9 cellular contexts compared by ENCODE assay signal in the genomic region with DNA sequence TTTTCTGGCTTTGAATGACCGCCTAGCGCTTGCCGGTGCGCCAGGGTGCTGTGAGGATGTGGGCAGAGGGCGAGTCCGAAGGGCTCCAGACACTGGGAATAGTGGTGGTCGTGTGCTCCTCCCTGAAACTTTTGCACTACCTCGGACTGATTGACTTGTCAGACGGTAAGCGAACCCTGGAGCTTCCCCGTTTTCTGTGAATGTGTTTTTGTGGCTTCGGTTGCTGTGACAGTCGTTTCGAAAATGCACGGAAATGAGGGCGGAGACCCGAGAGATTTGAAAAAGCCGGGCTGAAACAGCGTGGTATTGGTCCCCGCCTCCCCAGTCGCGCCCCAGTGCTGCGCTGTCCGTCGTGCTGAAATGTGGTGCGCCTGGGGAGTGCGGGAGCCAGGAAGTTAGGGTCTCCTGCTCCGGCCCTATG.
DNase-seq lines count a peak whose midpoint lies in the region; ATAC-seq, FAIRE-seq and TF ChIP-seq lines count a peak whose summit lies in the region.
"Had no signal": no experiment of that assay in that cellular context is flagged by ENCODE, and none has a peak within 500 bp of the region (broad histone marks: within the 10 kb centered on the region; RNA-seq: fewer than 3 reads in every experiment).

No MANE protein-coding gene starts in this region.

- H3K9me3 ChIP-seq in A673 (ENCODE audit: low read depth, low read length, poor library complexity, severe bottlenecking) (no peaks in the 10 kb centered on the region), iPS-18a (ENCODE audit: control insufficient read depth, low read depth, low read length) (no peaks in the 10 kb centered on the region)

- H3K27ac Mint-ChIP-seq in activated T-helper 1 cell treated with anti-CD3 and anti-CD28 coated beads, Interleukin-12 subunit alpha, Interleukin-12 subunit beta, Interleukin-2, Interleukin-4 antibody, amounts not matched to agents 30 ng/mL and 10 ng/mL and 1 ng/mL, durations not matched to agents 14 hours and 24 hours and 36 hours, result no peak overlapping the region

- no peak overlapping the region for H3K9ac ChIP-seq in iPS-18a (ENCODE audit: low read length)

- FAIRE-seq in GM19239 (lab: Jason Lieb, UNC) (no peak), HTR-8/SVneo (lab: Jason Lieb, UNC) (no peak)
- FAIRE-seq: colon had no signal

- CTCF ChIA-PET in A673 (lab: Charles Lee), result no interaction called here

- H3K9me3 Mint-ChIP-seq in activated T-helper 1 cell treated with anti-CD3 and anti-CD28 coated beads, Interleukin-12 subunit alpha, Interleukin-12 subunit beta, Interleukin-2, Interleukin-4 antibody, amounts not matched to agents 30 ng/mL and 10 ng/mL and 1 ng/mL, durations not matched to agents 14 hours and 24 hours and 36 hours, result no peaks in the 10 kb centered on the region

- no peaks in the 10 kb centered on the region for H3K4me1 ChIP-seq in A673 (ENCODE audit: insufficient read depth, low read length, poor library complexity, severe bottlenecking)
- no peaks in the 10 kb centered on the region for H3K4me1 ChIP-seq in iPS-18a (ENCODE audit: control insufficient read depth, low read depth, low read length)

- H3K27ac ChIP-seq in A673 (ENCODE audit: low read depth, low read length, poor library complexity, severe bottlenecking), result no peak overlapping the region
- no peak overlapping the region for H3K27ac ChIP-seq in iPS-18a (ENCODE audit: low read length)

- H3K4me3 ChIP-seq in A673 (ENCODE audit: low read depth, low read length, poor library complexity, severe bottlenecking), result no peak overlapping the region
- peak overlapping the region; percentile 59 for H3K4me3 ChIP-seq in iPS-18a (ENCODE audit: low read length)

- no peaks in the 10 kb centered on the region for H3K36me3 Mint-ChIP-seq in activated T-helper 1 cell treated with anti-CD3 and anti-CD28 coated beads, Interleukin-12 subunit alpha, Interleukin-12 subunit beta, Interleukin-2, Interleukin-4 antibody, amounts not matched to agents 30 ng/mL and 10 ng/mL and 1 ng/mL, durations not matched to agents 14 hours and 24 hours and 36 hours (ENCODE audit: low read depth)

- intact Hi-C loops in A673 (cut with micrococcal nuclease; ENCODE audit: unreplicated experiment), result no loop called here
- intact Hi-C loops in activated T-helper 1 cell treated with anti-CD3 and anti-CD28 coated beads, Interleukin-12 subunit alpha, Interleukin-12 subunit beta, Interleukin-2, Interleukin-4 antibody, amounts not matched to agents 30 ng/mL and 10 ng/mL and 1 ng/mL, durations not matched to agents 14 hours and 24 hours and 36 hours (cut with micrococcal nuclease), result no loop called here

- POLR2A ChIA-PET in A673 (lab: Charles Lee; ENCODE audit: low non-redundant PET), result no interaction called here

- TF ChIP-seq CTCF in A673 (conservative IDR thresholded peaks at IDR 0.05; ENCODE audit: low read depth, low read length), result no peak

- no TSS peak for BruUV-seq in A673 (replicated peaks; lab: Mats Ljungman, UMichigan)

- H3K27me3 ChIP-seq in A673 (replicated peaks; ENCODE audit: insufficient read depth, low read depth, low read length, poor library complexity) (peaks cover 61% of the 10 kb centered on the region), iPS-18a (ENCODE audit: control insufficient read depth, insufficient read depth, low read length) (peaks cover 48% of the 10 kb centered on the region)

- H3K4me3 Mint-ChIP-seq in activated T-helper 1 cell treated with anti-CD3 and anti-CD28 coated beads, Interleukin-12 subunit alpha, Interleukin-12 subunit beta, Interleukin-2, Interleukin-4 antibody, amounts not matched to agents 30 ng/mL and 10 ng/mL and 1 ng/mL, durations not matched to agents 14 hours and 24 hours and 36 hours, result peak overlapping the region; percentile 24

- H3K27me3 Mint-ChIP-seq in activated T-helper 1 cell treated with anti-CD3 and anti-CD28 coated beads, Interleukin-12 subunit alpha, Interleukin-12 subunit beta, Interleukin-2, Interleukin-4 antibody, amounts not matched to agents 30 ng/mL and 10 ng/mL and 1 ng/mL, durations not matched to agents 14 hours and 24 hours and 36 hours (ENCODE audit: insufficient read depth), result peaks cover 29% of the 10 kb centered on the region

- H3K36me3 ChIP-seq in A673 (ENCODE audit: insufficient read depth, low read length, poor library complexity, severe bottlenecking), result no peaks in the 10 kb centered on the region
- no peaks in the 10 kb centered on the region for H3K36me3 ChIP-seq in iPS-18a (ENCODE audit: control insufficient read depth, low read depth, low read length)

- H3K4me1 Mint-ChIP-seq in activated T-helper 1 cell treated with anti-CD3 and anti-CD28 coated beads, Interleukin-12 subunit alpha, Interleukin-12 subunit beta, Interleukin-2, Interleukin-4 antibody, amounts not matched to agents 30 ng/mL and 10 ng/mL and 1 ng/mL, durations not matched to agents 14 hours and 24 hours and 36 hours (ENCODE audit: low read depth), result peaks cover 11% of the 10 kb centered on the region

- no peak for ATAC-seq in GM18520 (IDR thresholded peaks at IDR 0.05; ENCODE audit: unreplicated experiment)
- no peak for ATAC-seq in GM21381 (IDR thresholded peaks at IDR 0.05; ENCODE audit: unreplicated experiment)

- peak; percentile 63 for DNase-seq in A673 (ENCODE audit: low spot score)
- DNase-seq in GM19239 (ENCODE audit: insufficient read length, low spot score), result peak; percentile 40
- peak; percentile 43 for DNase-seq in HTR-8/SVneo (ENCODE audit: insufficient read length, low spot score)
- DNase-seq in activated T-helper 1 cell treated with anti-CD3 and anti-CD28 coated beads, Interleukin-12 subunit alpha, Interleukin-12 subunit beta, Interleukin-2, Interleukin-4 antibody, amounts not matched to agents 30 ng/mL and 10 ng/mL and 1 ng/mL, durations not matched to agents 14 hours and 24 hours and 36 hours (ENCODE audit: low spot score), result peak; percentile 60
- DNase-seq in stimulated activated CD4-positive, alpha-beta T cell treated with anti-CD3 and anti-CD28 coated beads, Interleukin-4, amount 100 ng/mL, for 48 hours (ENCODE audit: low read depth in 2 of 2), result peak; percentile 41 to 43
